Comparison of ENCODE assay signal across 2 cellular contexts in genomic region chr14:102506599-102506871, GRCh38.
TF ChIP-seq lines count a peak whose summit lies in the region.

No MANE protein-coding gene starts in this region.

TF ChIP-seq in IMR-90, 13 proteins besides CTCF, POLR2A, EP300 and RAD21:
- no peak for TF ChIP-seq MAFK (IDR thresholded peaks at IDR 0.05; ENCODE audit: low read depth, low read length)
- TF ChIP-seq BHLHE40 (IDR thresholded peaks at IDR 0.05; ENCODE audit: low read depth, low read length), result no peak
- TF ChIP-seq CEBPB (IDR thresholded peaks at IDR 0.05; ENCODE audit: low read depth, low read length), result no peak
- no peak for TF ChIP-seq NFE2L2 (IDR thresholded peaks at IDR 0.05; ENCODE audit: low read depth, low read length)
- no peak for TF ChIP-seq ELK1 (IDR thresholded peaks at IDR 0.05; ENCODE audit: borderline replicate concordance, low read depth, low read length)
- TF ChIP-seq MXI1 (IDR thresholded peaks at IDR 0.05; ENCODE audit: borderline replicate concordance, low read depth, low read length), result no peak
- TF ChIP-seq USF2 (IDR thresholded peaks at IDR 0.05; ENCODE audit: low read depth, low read length), result no peak
- TF ChIP-seq RCOR1 (IDR thresholded peaks at IDR 0.05; ENCODE audit: insufficient replicate concordance, low read length), result no peak
- no peak for TF ChIP-seq CHD1 (IDR thresholded peaks at IDR 0.05; ENCODE audit: low read depth, low read length)
- no peak for TF ChIP-seq RFX5 (IDR thresholded peaks at IDR 0.05; ENCODE audit: low read depth, low read length)
- TF ChIP-seq MAZ (IDR thresholded peaks at IDR 0.05; ENCODE audit: borderline replicate concordance, low read depth, low read length), result no peak
- no peak for TF ChIP-seq FOS (IDR thresholded peaks at IDR 0.05; ENCODE audit: low read depth, low read length)
- TF ChIP-seq SMC3 (IDR thresholded peaks at IDR 0.05; ENCODE audit: low read depth, low read length), result no peak

TF ChIP-seq in HepG2, 621 proteins besides CTCF, POLR2A, EP300 and RAD21:
- TF ChIP-seq, protein P1, sequence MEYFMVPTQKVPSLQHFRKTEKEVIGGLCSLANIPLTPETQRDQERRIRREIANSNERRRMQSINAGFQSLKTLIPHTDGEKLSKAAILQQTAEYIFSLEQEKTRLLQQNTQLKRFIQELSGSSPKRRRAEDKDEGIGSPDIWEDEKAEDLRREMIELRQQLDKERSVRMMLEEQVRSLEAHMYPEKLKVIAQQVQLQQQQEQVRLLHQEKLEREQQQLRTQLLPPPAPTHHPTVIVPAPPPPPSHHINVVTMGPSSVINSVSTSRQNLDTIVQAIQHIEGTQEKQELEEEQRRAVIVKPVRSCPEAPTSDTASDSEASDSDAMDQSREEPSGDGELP (IDR thresholded peaks at IDR 0.05; ENCODE audit: borderline replicate concordance, low read depth), result no peak
- TF ChIP-seq ZNF383 (CRISPR knock-in tag; IDR thresholded peaks at IDR 0.05; ENCODE audit: borderline replicate concordance) (no peak), AGO2 (optimal IDR thresholded peaks at IDR 0.05; ENCODE audit: low read depth, low read length) (peak; percentile 54), TAF1 (CRISPR knock-in tag; IDR thresholded peaks at IDR 0.05) (no peak), GTF3A (CRISPR knock-in tag; conservative IDR thresholded peaks at IDR 0.05) (no peak), ONECUT2 (CRISPR knock-in tag; IDR thresholded peaks at IDR 0.05) (no peak), ZSCAN31 (CRISPR knock-in tag; IDR thresholded peaks at IDR 0.05; ENCODE audit: low read depth) (no peak), ZBTB38 (CRISPR knock-in tag; IDR thresholded peaks at IDR 0.05) (0 out of 2 replicates have a peak, but pooled peaks have one; percentile 2), ZKSCAN5 (CRISPR knock-in tag; IDR thresholded peaks at IDR 0.05) (no peak), PHB2 (IDR thresholded peaks at IDR 0.05; ENCODE audit: partially characterized antibody) (no peak), PRMT3 (CRISPR knock-in tag; IDR thresholded peaks at IDR 0.05; ENCODE audit: borderline replicate concordance, low read depth) (no peak), TGIF2 (CRISPR knock-in tag; IDR thresholded peaks at IDR 0.05) (no peak), MEIS2 (CRISPR knock-in tag; IDR thresholded peaks at IDR 0.05) (no peak)
- TF ChIP-seq, protein P2, sequence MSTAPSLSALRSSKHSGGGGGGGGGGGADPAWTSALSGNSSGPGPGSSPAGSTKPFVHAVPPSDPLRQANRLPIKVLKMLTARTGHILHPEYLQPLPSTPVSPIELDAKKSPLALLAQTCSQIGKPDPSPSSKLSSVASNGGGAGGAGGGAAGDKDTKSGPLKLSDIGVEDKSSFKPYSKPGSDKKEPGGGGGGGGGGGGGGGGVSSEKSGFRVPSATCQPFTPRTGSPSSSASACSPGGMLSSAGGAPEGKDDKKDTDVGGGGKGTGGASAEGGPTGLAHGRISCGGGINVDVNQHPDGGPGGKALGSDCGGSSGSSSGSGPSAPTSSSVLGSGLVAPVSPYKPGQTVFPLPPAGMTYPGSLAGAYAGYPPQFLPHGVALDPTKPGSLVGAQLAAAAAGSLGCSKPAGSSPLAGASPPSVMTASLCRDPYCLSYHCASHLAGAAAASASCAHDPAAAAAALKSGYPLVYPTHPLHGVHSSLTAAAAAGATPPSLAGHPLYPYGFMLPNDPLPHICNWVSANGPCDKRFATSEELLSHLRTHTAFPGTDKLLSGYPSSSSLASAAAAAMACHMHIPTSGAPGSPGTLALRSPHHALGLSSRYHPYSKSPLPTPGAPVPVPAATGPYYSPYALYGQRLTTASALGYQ (CRISPR knock-in tag; IDR thresholded peaks at IDR 0.05), result no peak
TF ChIP-seq in HepG2: peak in this region for 2.
